12 cellular contexts compared by ENCODE assay signal in genomic region chr2:66436546-66436945, GRCh38. TPM values are rescaled to one million over a fixed set of nuclear protein-coding genes. Genes with fewer than 3 reads are reported as not detected.
DNase-seq lines count a peak whose midpoint lies in the region; ATAC-seq, FAIRE-seq and TF ChIP-seq lines count a peak whose summit lies in the region.
"Had no signal": no experiment of that assay in that cellular context is flagged by ENCODE, and none has a peak within 500 bp of the region (broad histone marks: within the 10 kb centered on the region; RNA-seq: fewer than 3 reads in every experiment).

No MANE protein-coding gene starts in this region.

- H3K27ac ChIP-seq in DOHH2 (ENCODE audit: low read depth, low read length), result no peak overlapping the region
- H3K27ac ChIP-seq in astrocyte (ENCODE audit: low read depth, low read length), result peak overlapping the region; percentile 86
- H3K27ac ChIP-seq in iPS-20b (ENCODE audit: low read length), result no peak overlapping the region
- H3K27ac ChIP-seq in sigmoid colon, result peak overlapping the region; percentile 93 to 99 (median 98)

- H3K9me3 Mint-ChIP-seq in astrocyte (ENCODE audit: unreplicated experiment), result peaks cover 7% of the 10 kb centered on the region

- intact Hi-C loops in sigmoid colon (cut with DNase I), result loop anchor here (10.0 kb wide), 4 partner anchors 528 to 958 kb away; partner anchors contain the start of gene ETAA1

- no peak for TF ChIP-seq POLR2A in sigmoid colon (IDR thresholded peaks at IDR 0.05)

- H3K27me3 ChIP-seq in DOHH2 (ENCODE audit: control insufficient read depth, low read length), result peaks cover 14% of the 10 kb centered on the region
- H3K27me3 ChIP-seq in astrocyte (ENCODE audit: insufficient read depth, low read length), result peaks cover 10% of the 10 kb centered on the region
- peaks cover 100% of the 10 kb centered on the region for H3K27me3 ChIP-seq in iPS-20b (ENCODE audit: insufficient read depth, low read length)
- H3K27me3 ChIP-seq in sigmoid colon, result no peaks in the 10 kb centered on the region

- H3K9me2 ChIP-seq in DOHH2 (replicated peaks; ENCODE audit: control insufficient read depth, low read length), result no peaks in the 10 kb centered on the region

- TF ChIP-seq CTCF in DOHH2 (IDR thresholded peaks at IDR 0.05; ENCODE audit: low read depth, low read length, poor library complexity, severe bottlenecking) (no peak), astrocyte (IDR thresholded peaks at IDR 0.05; ENCODE audit: insufficient read depth, low read depth, low read length) (no peak), sigmoid colon (IDR thresholded peaks at IDR 0.05) (no peak), D721Med (IDR thresholded peaks at IDR 0.05; ENCODE audit: insufficient read depth, missing control alignments) (no peak)

- peaks cover 66% of the 10 kb centered on the region for H3K27me3 Mint-ChIP-seq in astrocyte (ENCODE audit: low read depth, unreplicated experiment)

- no peak for ATAC-seq in GM21528 (IDR thresholded peaks at IDR 0.05; ENCODE audit: low FRiP score, unreplicated experiment)

- H3K4me1 Mint-ChIP-seq in astrocyte (ENCODE audit: low read depth, unreplicated experiment), result peaks cover 2% of the 10 kb centered on the region

- WGBS in sigmoid colon, 2 donors, result 28 to 36% methylated on average over 2 of the region's 2 CpGs

- H3K9ac ChIP-seq in astrocyte (ENCODE audit: low read length) (peak overlapping the region; percentile 94), iPS-20b (ENCODE audit: low read depth, low read length) (peak overlapping the region; percentile 10; the same call in 1 of the 2 replicates)

- H3K4me1 ChIP-seq in DOHH2 (ENCODE audit: control insufficient read depth, low read length), result peaks cover 24% of the 10 kb centered on the region
- peaks cover 14% of the 10 kb centered on the region for H3K4me1 ChIP-seq in astrocyte (ENCODE audit: insufficient read depth, low read length)
- H3K4me1 ChIP-seq in iPS-20b (ENCODE audit: insufficient read depth, low read length), result peaks cover 22% of the 10 kb centered on the region
- H3K4me1 ChIP-seq in sigmoid colon, result peaks cover 0 to 9% (median 4%) of the 10 kb centered on the region in 4 donors

- H3K4me3 ChIP-seq in DOHH2 (ENCODE audit: low read length) (peak overlapping the region; percentile 82), astrocyte (ENCODE audit: insufficient read depth, low read depth, low read length) (peak overlapping the region; percentile 77), iPS-20b (ENCODE audit: low read length) (peak overlapping the region; percentile 71), sigmoid colon (peak overlapping the region; percentile 62 to 87 (median 84))

- peak overlapping the region; percentile 70 for H3K4me3 Mint-ChIP-seq in astrocyte (ENCODE audit: unreplicated experiment)

- H4K20me1 ChIP-seq in DOHH2 (ENCODE audit: control insufficient read depth, insufficient read depth, low read depth, low read length), result no peaks in the 10 kb centered on the region
- H4K20me1 ChIP-seq in astrocyte (ENCODE audit: insufficient read depth, low read length), result no peaks in the 10 kb centered on the region

- no peak overlapping the region for H3K27ac Mint-ChIP-seq in astrocyte (ENCODE audit: unreplicated experiment)

- H3K4me2 ChIP-seq in DOHH2 (ENCODE audit: low read length) (peak overlapping the region; percentile 89), astrocyte (ENCODE audit: low read length) (peak overlapping the region; percentile 99)

- FAIRE-seq in astrocyte (lab: Jason Lieb, UNC) (no peak), D721Med (lab: Jason Lieb, UNC) (no peak)

- H3K79me2 ChIP-seq in DOHH2 (ENCODE audit: control insufficient read depth, low read length), result no peaks in the 10 kb centered on the region
- peaks cover 63% of the 10 kb centered on the region for H3K79me2 ChIP-seq in astrocyte (ENCODE audit: insufficient read depth, low read length)

- no peak for TF ChIP-seq EP300 in sigmoid colon (IDR thresholded peaks at IDR 0.05)

- no peaks in the 10 kb centered on the region for H3K36me3 Mint-ChIP-seq in astrocyte (ENCODE audit: low read depth, unreplicated experiment)

- DNase-seq in astrocyte (ENCODE audit: low read depth) (no peak), sigmoid colon (no peak), SHP77 (lab: John Stamatoyannopoulos, UW) (no peak), 8988T (no peak), D721Med (ENCODE audit: insufficient read length, low spot score) (no peak)
- DNase-seq: activated naive CD4-positive, alpha-beta T cell treated with Interleukin-2 at 50 U/mL for 16 hours; DMS153; NCI-H2029 treated with DMSO at 0.1 percent for 48 hours; T-helper 2 cell had no signal

- H3K36me3 ChIP-seq in DOHH2 (ENCODE audit: control insufficient read depth, low read length), result no peaks in the 10 kb centered on the region
- peaks cover 2% of the 10 kb centered on the region for H3K36me3 ChIP-seq in astrocyte (ENCODE audit: insufficient read depth, low read length)
- no peaks in the 10 kb centered on the region for H3K36me3 ChIP-seq in iPS-20b (ENCODE audit: insufficient read depth, low read depth, low read length)
- peaks cover 0 to 34% (median 4%) of the 10 kb centered on the region in 4 donors for H3K36me3 ChIP-seq in sigmoid colon

- no peak overlapping the region for H2AFZ ChIP-seq in astrocyte (ENCODE audit: low read depth, low read length)

- H3K9me3 ChIP-seq in DOHH2 (ENCODE audit: control insufficient read depth, insufficient read depth, low read length) (no peaks in the 10 kb centered on the region), astrocyte (ENCODE audit: insufficient read depth, low read depth, low read length) (no peaks in the 10 kb centered on the region), iPS-20b (ENCODE audit: insufficient read depth, low read depth, low read length) (no peaks in the 10 kb centered on the region), sigmoid colon (no peaks in the 10 kb centered on the region)

- H3F3A ChIP-seq in DOHH2 (ENCODE audit: control insufficient read depth, insufficient read depth), result no peaks in the 10 kb centered on the region

RNA-seq across cellular contexts. Expression of gene MEIS1, which starts 1.6 kb away (rescaled TPM):
- total RNA-seq in astrocyte (3.4 and 5.2 TPM in 2 replicates), sigmoid colon (100 to 1,000 TPM; 108 to 144 (median 128) TPM)
- 10 to 100 TPM in 1 of 3 donors, 1 to 10 TPM in 2; 2.8 to 14.2 (median 7.8) TPM for polyA plus RNA-seq in sigmoid colon

Comparison
In these comparisons a context has a peak if more than half of its experiments do, and no peak if none do; other contexts are left out.
1. H3K27ac ChIP-seq: peak in astrocyte (single experiment) and sigmoid colon (4 of 4); none in DOHH2 (single experiment) and iPS-20b (single experiment).
2. RNA of gene MEIS1, which starts 1.6 kb away (total RNA-seq): 108 to 144 TPM in sigmoid colon; 3.4 to 5.2 TPM in astrocyte; every median in the first group is over 10 times any median in the second.
3. Peak in every context shown above with its lines, with median percentiles within 50 percentile points of each other: H3K4me3 ChIP-seq.